In genomic region chr11:86575927-86576326, GRCh38 we compare ENCODE assay signal across 14 cellular contexts.
"Had no signal": no experiment of that assay in that cellular context is flagged by ENCODE, and none has a peak within 500 bp of the region (broad histone marks: within the 10 kb centered on the region; RNA-seq: fewer than 3 reads in every experiment).

No MANE protein-coding gene starts in this region.

- H3K4me2 ChIP-seq: smooth muscle cell had no signal

- H3K27me3 ChIP-seq: cardiac muscle cell, esophagus muscularis mucosa, neutrophil, pancreas, right lobe of liver, testis, upper lobe of left lung had no signal

- H3K9me3 ChIP-seq: esophagus muscularis mucosa, neutrophil, pancreas, right lobe of liver, testis, upper lobe of left lung had no signal

- H3K4me3 ChIP-seq: cardiac muscle cell, esophagus muscularis mucosa, pancreas, right lobe of liver, smooth muscle cell, testis, upper lobe of left lung had no signal

- DNase-seq: activated CD4-positive, alpha-beta T cell treated with anti-CD3 and anti-CD28 coated beads, Interleukin-2, amount 50 U/mL, for 4 hours; effector CD8-positive, alpha-beta T cell; mesendoderm; naive thymus-derived CD4-positive, alpha-beta T cell; pancreas; right lobe of liver; stimulated activated CD4-positive, alpha-beta T cell treated with anti-CD3 and anti-CD28 coated beads, Interleukin-4, amount 100 ng/mL, for 1 hour; stimulated activated naive CD8-positive, alpha-beta T cell treated with anti-CD3 and anti-CD28 coated beads, Interleukin-15, amount 100 ng/mL, for 72 hours; testis; upper lobe of left lung had no signal

- H3K27ac ChIP-seq: cardiac muscle cell, esophagus muscularis mucosa, neutrophil, pancreas, right lobe of liver, testis, upper lobe of left lung had no signal

- ATAC-seq: naive thymus-derived CD4-positive, alpha-beta T cell; pancreas; right lobe of liver; stimulated activated naive CD8-positive, alpha-beta T cell treated with anti-CD3 and anti-CD28 coated beads, Interleukin-15, amount 100 ng/mL, for 72 hours had no signal

- H3K36me3 ChIP-seq: cardiac muscle cell, esophagus muscularis mucosa, neutrophil, pancreas, right lobe of liver, upper lobe of left lung had no signal
